Comparison of ENCODE assay signal across 14 cellular contexts in the genomic region with DNA sequence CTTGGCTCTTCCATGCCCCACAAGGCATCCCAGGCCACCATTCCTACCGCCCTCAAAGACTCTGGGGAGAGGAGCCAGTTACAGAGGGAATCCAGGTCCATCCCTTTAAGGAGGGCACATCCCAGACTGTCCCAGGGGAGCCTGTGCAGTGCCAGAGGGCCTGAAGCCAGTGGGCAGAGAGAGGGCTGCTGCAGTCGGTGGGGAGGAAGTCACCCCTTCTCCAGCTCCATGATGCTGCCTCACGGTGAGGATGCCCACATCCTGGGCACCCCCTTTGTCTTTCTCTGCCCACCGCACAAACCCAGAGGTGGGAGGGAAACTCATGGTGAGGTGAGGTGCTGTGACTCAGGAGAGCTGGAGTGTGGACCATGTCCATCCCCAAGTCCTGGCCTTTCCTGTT. TPM values are rescaled to one million over a fixed set of nuclear protein-coding genes. Genes with fewer than 3 reads are reported as not detected.
DNase-seq lines count a peak whose midpoint lies in the region; ATAC-seq, FAIRE-seq and TF ChIP-seq lines count a peak whose summit lies in the region.
"Had no signal": no experiment of that assay in that cellular context is flagged by ENCODE, and none has a peak within 500 bp of the region (broad histone marks: within the 10 kb centered on the region; RNA-seq: fewer than 3 reads in every experiment).

No MANE protein-coding gene starts in this region.

- no peak for FAIRE-seq in GM12891 (lab: Jason Lieb, UNC)
- FAIRE-seq: A549, bronchial epithelial cell had no signal

- TF ChIP-seq POLR2A in GM12891 (IDR thresholded peaks at IDR 0.05; ENCODE audit: low read depth, low read length): no peak

- no peaks in the 10 kb centered on the region for H3K9me3 Mint-ChIP-seq in activated CD4-positive, alpha-beta T cell treated with anti-CD3 and anti-CD28 coated beads for 36 hours (ENCODE audit: low read depth)
- no peaks in the 10 kb centered on the region for H3K9me3 Mint-ChIP-seq in stimulated activated naive B cell treated with anti-CD40 and anti-IgM and Interleukin-4, amounts not matched to agents 10 μg/mL and 1 μg/mL and 100 μg/mL, for 72 hours
- H3K9me3 Mint-ChIP-seq: neural crest cell had no signal

- H3K27ac ChIP-seq in cingulate gyrus (ENCODE audit: low read depth, low read length): peak overlapping the region; percentile 63

- CTCF ChIA-PET in activated CD4-positive, alpha-beta T cell treated with anti-CD3 and anti-CD28 coated beads for 36 hours (lab: Charles Lee): interaction anchor here (0.6 to 0.9 kb wide), 3 partner anchors 13 to 872 kb away, joined by 3 to 4 read pairs (median 3); no protein-coding TSS in a partner anchor

- POLR2A ChIA-PET in activated CD4-positive, alpha-beta T cell treated with anti-CD3 and anti-CD28 coated beads for 36 hours (lab: Charles Lee): no interaction called here

- DNase-seq in activated CD4-positive, alpha-beta T cell treated with anti-CD3 and anti-CD28 coated beads for 36 hours: no peak
- no peak for DNase-seq in activated CD4-positive, alpha-beta T cell treated with anti-CD3 and anti-CD28 coated beads, Interleukin-2, amount 50 U/mL, for 48 hours
- no peak for DNase-seq in stimulated activated naive B cell treated with anti-CD40 and anti-IgM and Interleukin-4, amounts not matched to agents 10 μg/mL and 1 μg/mL and 100 μg/mL, for 72 hours
- no peak for DNase-seq in medulla oblongata (ENCODE audit: extremely low spot score)
- DNase-seq in NCI-H82 (lab: John Stamatoyannopoulos, UW): no peak
- no peak for DNase-seq in GM12891 (ENCODE audit: insufficient read length, low spot score)
- DNase-seq: DMS79 treated with DMSO at 0.1 percent for 48 hours; NCI-H1930; stimulated activated naive CD4-positive, alpha-beta T cell had no signal

- peaks cover 14% of the 10 kb centered on the region for H3K27me3 Mint-ChIP-seq in activated CD4-positive, alpha-beta T cell treated with anti-CD3 and anti-CD28 coated beads for 36 hours
- H3K27me3 Mint-ChIP-seq in stimulated activated naive B cell treated with anti-CD40 and anti-IgM and Interleukin-4, amounts not matched to agents 10 μg/mL and 1 μg/mL and 100 μg/mL, for 72 hours: peaks cover 5 to 6% of the 10 kb centered on the region in 2 donors

- no peak overlapping the region for H3K27ac Mint-ChIP-seq in activated CD4-positive, alpha-beta T cell treated with anti-CD3 and anti-CD28 coated beads for 36 hours
- peak overlapping the region; percentile 86 for H3K27ac Mint-ChIP-seq in stimulated activated naive B cell treated with anti-CD40 and anti-IgM and Interleukin-4, amounts not matched to agents 10 μg/mL and 1 μg/mL and 100 μg/mL, for 72 hours

- ATAC-seq in activated CD4-positive, alpha-beta T cell treated with anti-CD3 and anti-CD28 coated beads for 36 hours: peak; percentile 32
- peak; percentile 21 for ATAC-seq in HG03354 (IDR thresholded peaks at IDR 0.05; ENCODE audit: poor library complexity, severe bottlenecking, unreplicated experiment)
- ATAC-seq in stimulated activated naive B cell treated with anti-CD40 and anti-IgM and Interleukin-4, amounts not matched to agents 10 μg/mL and 1 μg/mL and 100 μg/mL, for 72 hours (replicated peaks): peak; percentile 43 to 50

- no peaks in the 10 kb centered on the region for H3K36me3 Mint-ChIP-seq in activated CD4-positive, alpha-beta T cell treated with anti-CD3 and anti-CD28 coated beads for 36 hours (ENCODE audit: low read depth)
- no peaks in the 10 kb centered on the region for H3K36me3 Mint-ChIP-seq in stimulated activated naive B cell treated with anti-CD40 and anti-IgM and Interleukin-4, amounts not matched to agents 10 μg/mL and 1 μg/mL and 100 μg/mL, for 72 hours

- H3K4me3 Mint-ChIP-seq in activated CD4-positive, alpha-beta T cell treated with anti-CD3 and anti-CD28 coated beads for 36 hours: no peak overlapping the region
- H3K4me3 Mint-ChIP-seq in stimulated activated naive B cell treated with anti-CD40 and anti-IgM and Interleukin-4, amounts not matched to agents 10 μg/mL and 1 μg/mL and 100 μg/mL, for 72 hours: peak overlapping the region in 1 of 2 donors; percentile 71
- H3K4me3 Mint-ChIP-seq: neural crest cell had no signal

- H3K4me1 Mint-ChIP-seq in activated CD4-positive, alpha-beta T cell treated with anti-CD3 and anti-CD28 coated beads for 36 hours: peaks cover 12% of the 10 kb centered on the region
- peaks cover 21 to 38% of the 10 kb centered on the region in 2 donors for H3K4me1 Mint-ChIP-seq in stimulated activated naive B cell treated with anti-CD40 and anti-IgM and Interleukin-4, amounts not matched to agents 10 μg/mL and 1 μg/mL and 100 μg/mL, for 72 hours

- intact Hi-C loops in activated CD4-positive, alpha-beta T cell treated with anti-CD3 and anti-CD28 coated beads for 36 hours (cut with DNase I, micrococcal nuclease): no loop called here

TF ChIP-seq in GM12891, 5 proteins besides CTCF, POLR2A, EP300 and RAD21:
- TF ChIP-seq SPI1 (IDR thresholded peaks at IDR 0.05; ENCODE audit: low read depth, low read length) (no peak), TAF1 (IDR thresholded peaks at IDR 0.05; ENCODE audit: low read depth, low read length) (no peak)

RNA-seq across cellular contexts. Expression of a gene that starts 26.3 kb away (rescaled TPM):
- 1 to 10 TPM; 4.6 to 4.9 TPM for total RNA-seq in activated CD4-positive, alpha-beta T cell treated with anti-CD3 and anti-CD28 coated beads for 36 hours
- 27.9 TPM for polyA plus RNA-seq in GM12891 (2012; ENCODE audit: low read depth, missing spikeins)
